2 cellular contexts compared by ENCODE assay signal in genomic region chr19:1064661-1065605, GRCh38.
TF ChIP-seq lines count a peak whose summit lies in the region.

No MANE protein-coding gene starts in this region.

TF ChIP-seq in HEK293T, 16 proteins besides CTCF, POLR2A, EP300 and RAD21:
- TF ChIP-seq L3MBTL2 (conservative IDR thresholded peaks at IDR 0.05) (peak; percentile 69), HDGF (IDR thresholded peaks at IDR 0.05; ENCODE audit: borderline replicate concordance) (no peak), FOXM1 (IDR thresholded peaks at IDR 0.05; ENCODE audit: borderline replicate concordance) (no peak), CTBP1 (IDR thresholded peaks at IDR 0.05; ENCODE audit: borderline replicate concordance) (no peak), FOXK2 (IDR thresholded peaks at IDR 0.05) (no peak), NFRKB (IDR thresholded peaks at IDR 0.05) (no peak), LEF1 (IDR thresholded peaks at IDR 0.05; ENCODE audit: borderline replicate concordance) (0 out of 2 replicates have a peak, but pooled peaks have one; percentile 44)

TF ChIP-seq in SK-N-SH, 30 proteins besides CTCF, POLR2A, EP300 and RAD21:
- no peak for TF ChIP-seq RXRA (IDR thresholded peaks at IDR 0.05; ENCODE audit: borderline replicate concordance, low read depth)
- no peak for TF ChIP-seq NFIC (IDR thresholded peaks at IDR 0.05; ENCODE audit: borderline replicate concordance)
- TF ChIP-seq RCOR1 (IDR thresholded peaks at IDR 0.05; ENCODE audit: low read length), result no peak
- TF ChIP-seq POLR2AphosphoS5 (IDR thresholded peaks at IDR 0.05; ENCODE audit: low read depth, low read length), result no peak
- no peak for TF ChIP-seq FOXJ3 (CRISPR knock-in tag; IDR thresholded peaks at IDR 0.05)
- no peak for TF ChIP-seq TCF12 (IDR thresholded peaks at IDR 0.05)
- no peak for TF ChIP-seq TEAD4 (IDR thresholded peaks at IDR 0.05; ENCODE audit: borderline replicate concordance, insufficient read depth)
- TF ChIP-seq NRF1 (IDR thresholded peaks at IDR 0.05; ENCODE audit: low read depth, low read length), result peak; percentile 42
- no peak for TF ChIP-seq SIN3A (IDR thresholded peaks at IDR 0.05; ENCODE audit: borderline replicate concordance, low read depth, low read length)
- no peak for TF ChIP-seq IRF3 (IDR thresholded peaks at IDR 0.05; ENCODE audit: low read depth, low read length)
- no peak for TF ChIP-seq CHD2 (IDR thresholded peaks at IDR 0.05; ENCODE audit: low read length, partially characterized antibody)
- TF ChIP-seq ELF1 (IDR thresholded peaks at IDR 0.05), result no peak
- TF ChIP-seq MXI1 (IDR thresholded peaks at IDR 0.05; ENCODE audit: low read depth, low read length), result peak; percentile 45; the same call in 1 of the 2 replicates
- TF ChIP-seq SMC3 (IDR thresholded peaks at IDR 0.05; ENCODE audit: low read depth, low read length), result peak; percentile 13; the same call in 1 of the 2 replicates
- TF ChIP-seq, protein P1, sequence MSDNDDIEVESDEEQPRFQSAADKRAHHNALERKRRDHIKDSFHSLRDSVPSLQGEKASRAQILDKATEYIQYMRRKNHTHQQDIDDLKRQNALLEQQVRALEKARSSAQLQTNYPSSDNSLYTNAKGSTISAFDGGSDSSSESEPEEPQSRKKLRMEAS (IDR thresholded peaks at IDR 0.05; ENCODE audit: low read depth), result peak; percentile 98
- TF ChIP-seq, protein P2, sequence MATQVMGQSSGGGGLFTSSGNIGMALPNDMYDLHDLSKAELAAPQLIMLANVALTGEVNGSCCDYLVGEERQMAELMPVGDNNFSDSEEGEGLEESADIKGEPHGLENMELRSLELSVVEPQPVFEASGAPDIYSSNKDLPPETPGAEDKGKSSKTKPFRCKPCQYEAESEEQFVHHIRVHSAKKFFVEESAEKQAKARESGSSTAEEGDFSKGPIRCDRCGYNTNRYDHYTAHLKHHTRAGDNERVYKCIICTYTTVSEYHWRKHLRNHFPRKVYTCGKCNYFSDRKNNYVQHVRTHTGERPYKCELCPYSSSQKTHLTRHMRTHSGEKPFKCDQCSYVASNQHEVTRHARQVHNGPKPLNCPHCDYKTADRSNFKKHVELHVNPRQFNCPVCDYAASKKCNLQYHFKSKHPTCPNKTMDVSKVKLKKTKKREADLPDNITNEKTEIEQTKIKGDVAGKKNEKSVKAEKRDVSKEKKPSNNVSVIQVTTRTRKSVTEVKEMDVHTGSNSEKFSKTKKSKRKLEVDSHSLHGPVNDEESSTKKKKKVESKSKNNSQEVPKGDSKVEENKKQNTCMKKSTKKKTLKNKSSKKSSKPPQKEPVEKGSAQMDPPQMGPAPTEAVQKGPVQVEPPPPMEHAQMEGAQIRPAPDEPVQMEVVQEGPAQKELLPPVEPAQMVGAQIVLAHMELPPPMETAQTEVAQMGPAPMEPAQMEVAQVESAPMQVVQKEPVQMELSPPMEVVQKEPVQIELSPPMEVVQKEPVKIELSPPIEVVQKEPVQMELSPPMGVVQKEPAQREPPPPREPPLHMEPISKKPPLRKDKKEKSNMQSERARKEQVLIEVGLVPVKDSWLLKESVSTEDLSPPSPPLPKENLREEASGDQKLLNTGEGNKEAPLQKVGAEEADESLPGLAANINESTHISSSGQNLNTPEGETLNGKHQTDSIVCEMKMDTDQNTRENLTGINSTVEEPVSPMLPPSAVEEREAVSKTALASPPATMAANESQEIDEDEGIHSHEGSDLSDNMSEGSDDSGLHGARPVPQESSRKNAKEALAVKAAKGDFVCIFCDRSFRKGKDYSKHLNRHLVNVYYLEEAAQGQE (IDR thresholded peaks at IDR 0.05; ENCODE audit: low read depth, low read length), result no peak; the same call in 1 of the 2 replicates
- TF ChIP-seq FOXM1 (IDR thresholded peaks at IDR 0.05; ENCODE audit: low read depth), result no peak
- TF ChIP-seq FOSL2 (IDR thresholded peaks at IDR 0.05; ENCODE audit: borderline replicate concordance, low read depth), result no peak
